ENCODE assay signal across 14 cellular contexts in genomic region chr7:85095357-85095756, GRCh38.
"Had no signal": no experiment of that assay in that cellular context is flagged by ENCODE, and none has a peak within 500 bp of the region (broad histone marks: within the 10 kb centered on the region; RNA-seq: fewer than 3 reads in every experiment).

No MANE protein-coding gene starts in this region.

- ATAC-seq: activated naive CD4-positive, alpha-beta T cell treated with anti-CD3 and anti-CD28 coated beads, Interleukin-2, amount 50 U/mL, for 72 hours; left lung; stimulated activated naive CD8-positive, alpha-beta T cell treated with anti-CD3 and anti-CD28 coated beads, Interleukin-15, Interleukin-2, amounts not matched to agents 100 U/mL and 50 U/mL, for 24 hours had no signal

- H3K27ac ChIP-seq: adrenal gland, cardiac muscle cell, esophagus muscularis mucosa, left lung, transverse colon, vagina had no signal

- H3K9me3 ChIP-seq: adrenal gland, esophagus muscularis mucosa, left lung, transverse colon, vagina had no signal

- DNase-seq: activated CD4-positive, alpha-beta T cell treated with anti-CD3 and anti-CD28 coated beads, Interleukin-2, amount 50 U/mL, for 4 hours; activated gamma-delta T cell treated with Interleukin-2 at 50 U/mL for 16 hours; adrenal gland; glutamatergic neuron; left lung; retina; stimulated activated CD4-positive, alpha-beta T cell treated with anti-CD3 and anti-CD28 coated beads, Interleukin-2, amount 100 ng/mL, for 24 hours; stimulated activated naive CD8-positive, alpha-beta T cell treated with anti-CD3 and anti-CD28 coated beads, Interleukin-15, Interleukin-2, amounts not matched to agents 100 U/mL and 50 U/mL, for 24 hours; substantia nigra; transverse colon had no signal

- H3K4me1 ChIP-seq: adrenal gland, left lung, vagina had no signal

- H3K27me3 ChIP-seq: adrenal gland, cardiac muscle cell, esophagus muscularis mucosa, left lung, transverse colon, vagina had no signal

- H3K4me3 ChIP-seq: adrenal gland, cardiac muscle cell, esophagus muscularis mucosa, left lung, transverse colon, vagina had no signal

- H3K36me3 ChIP-seq: adrenal gland, cardiac muscle cell, esophagus muscularis mucosa, left lung, transverse colon, vagina had no signal
